In genomic region chr12:63916561-63917476, GRCh38 we compare ENCODE assay signal across 11 cellular contexts.
A peak's percentile ranks its signal among the peaks of the same experiment; 100 is the strongest.
DNase-seq lines count a peak whose midpoint lies in the region; ATAC-seq and TF ChIP-seq lines count a peak whose summit lies in the region.
"Had no signal": no experiment of that assay in that cellular context is flagged by ENCODE, and none has a peak within 500 bp of the region (broad histone marks: within the 10 kb centered on the region; RNA-seq: fewer than 3 reads in every experiment).

No MANE protein-coding gene starts in this region.

- H3K79me2 ChIP-seq in PC-3 (ENCODE audit: low read length), result peaks cover 79% of the 10 kb centered on the region
- H3K79me2 ChIP-seq in osteoblast (ENCODE audit: insufficient read depth, low read length), result peaks cover 77% of the 10 kb centered on the region

- H3K27me3 ChIP-seq in Caco-2 (replicated peaks; ENCODE audit: control insufficient read depth, insufficient read depth, low read length), result no peaks in the 10 kb centered on the region
- no peaks in the 10 kb centered on the region for H3K27me3 ChIP-seq in PC-3 (ENCODE audit: low read length)
- no peaks in the 10 kb centered on the region for H3K27me3 ChIP-seq in osteoblast (ENCODE audit: insufficient read depth, low read length)

- H3K4me2 ChIP-seq in PC-3 (ENCODE audit: low read length), result peak overlapping the region; percentile 82
- peak overlapping the region; percentile 31 for H3K4me2 ChIP-seq in osteoblast (ENCODE audit: insufficient read depth, low read length)

- peak; percentile 9 for ATAC-seq in PC-3
- ATAC-seq in naive thymus-derived CD8-positive, alpha-beta T cell, result no peak

- peak overlapping the region; percentile 77 for H3K27ac Mint-ChIP-seq in Caco-2 (ENCODE audit: unreplicated experiment)
- peak overlapping the region; percentile 41 for H3K27ac Mint-ChIP-seq in dendritic cell treated with granulocyte-macrophage colony-stimulating factor and Interleukin-4, amounts not matched to agents 40 ng/mL and 50 ng/mL, for 4 days
- no peak overlapping the region for H3K27ac Mint-ChIP-seq in naive thymus-derived CD8-positive, alpha-beta T cell

- DNase-seq in Caco-2 (no peak), PC-3 (peak; percentile 63), osteoblast (ENCODE audit: insufficient read length, low spot score, missing footprints) (no peak), NCI-H2029 treated with DMSO at 0.1 percent for 48 hours (lab: John Stamatoyannopoulos, UW) (no peak), RKO (ENCODE audit: low spot score) (no peak), GM13976 (ENCODE audit: low spot score) (no peak)
- DNase-seq in naive thymus-derived CD8-positive, alpha-beta T cell, result no peak
- DNase-seq: nucleus accumbens, SHP77 treated with DMSO at 0.1 percent for 48 hours had no signal

- H3K4me3 ChIP-seq in Caco-2 (ENCODE audit: low read depth, low read length), result no peak overlapping the region
- peak overlapping the region; percentile 16 for H3K4me3 ChIP-seq in PC-3 (ENCODE audit: low read length)
- H3K4me3 ChIP-seq in osteoblast (ENCODE audit: insufficient read depth, low read length), result no peak overlapping the region

- H2AFZ ChIP-seq in PC-3 (ENCODE audit: low read length), result 0 out of 2 replicates have a peak overlapping the region, but pooled peaks have one; percentile 7
- H2AFZ ChIP-seq in osteoblast (ENCODE audit: low read length), result no peak overlapping the region

- peaks cover 12% of the 10 kb centered on the region for H3K9me3 Mint-ChIP-seq in Caco-2 (ENCODE audit: unreplicated experiment)
- no peaks in the 10 kb centered on the region for H3K9me3 Mint-ChIP-seq in dendritic cell treated with granulocyte-macrophage colony-stimulating factor and Interleukin-4, amounts not matched to agents 40 ng/mL and 50 ng/mL, for 4 days
- H3K9me3 Mint-ChIP-seq in naive thymus-derived CD8-positive, alpha-beta T cell, result no peaks in the 10 kb centered on the region
- H3K9me3 Mint-ChIP-seq: central memory CD8-positive, alpha-beta T cell had no signal

- H3K27ac ChIP-seq in PC-3 (ENCODE audit: low read length), result peak overlapping the region; percentile 99
- H3K27ac ChIP-seq in osteoblast (ENCODE audit: low read depth, low read length), result peak overlapping the region; percentile 98

- peaks cover 22% of the 10 kb centered on the region for H3F3A ChIP-seq in PC-3 (ENCODE audit: low read length, unreplicated experiment)

- BruUV-seq in Caco-2 (replicated peaks; lab: Mats Ljungman, UMichigan) (no TSS peak), PC-3 (replicated peaks; lab: Mats Ljungman, UMichigan) (no TSS peak)

- no peaks in the 10 kb centered on the region for H4K20me1 ChIP-seq in PC-3 (ENCODE audit: low read length)
- no peaks in the 10 kb centered on the region for H4K20me1 ChIP-seq in osteoblast (ENCODE audit: insufficient read depth, low read length)

- H3K4me3 Mint-ChIP-seq in Caco-2 (ENCODE audit: unreplicated experiment), result no peak overlapping the region
- H3K4me3 Mint-ChIP-seq in dendritic cell treated with granulocyte-macrophage colony-stimulating factor and Interleukin-4, amounts not matched to agents 40 ng/mL and 50 ng/mL, for 4 days, result no peak overlapping the region
- no peak overlapping the region for H3K4me3 Mint-ChIP-seq in naive thymus-derived CD8-positive, alpha-beta T cell
- H3K4me3 Mint-ChIP-seq: central memory CD8-positive, alpha-beta T cell had no signal

- no peaks in the 10 kb centered on the region for H3K9me3 ChIP-seq in Caco-2
- no peaks in the 10 kb centered on the region for H3K9me3 ChIP-seq in PC-3 (ENCODE audit: low read length)
- H3K9me3 ChIP-seq in osteoblast (ENCODE audit: low read depth, low read length), result no peaks in the 10 kb centered on the region

- H3K4me1 ChIP-seq in Caco-2 (peaks cover 66% of the 10 kb centered on the region), PC-3 (ENCODE audit: insufficient read depth, low read length) (peaks cover 74% of the 10 kb centered on the region), osteoblast (ENCODE audit: insufficient read depth, low read length) (peaks cover 56% of the 10 kb centered on the region)

- H3K9ac ChIP-seq in PC-3 (ENCODE audit: low read length), result peak overlapping the region; percentile 90

- peaks cover 47% of the 10 kb centered on the region for H3K4me1 Mint-ChIP-seq in Caco-2 (ENCODE audit: low read depth, unreplicated experiment)
- H3K4me1 Mint-ChIP-seq in dendritic cell treated with granulocyte-macrophage colony-stimulating factor and Interleukin-4, amounts not matched to agents 40 ng/mL and 50 ng/mL, for 4 days (ENCODE audit: low read depth), result peaks cover 55% of the 10 kb centered on the region
- peaks cover 0 to 3% (median 0%) of the 10 kb centered on the region in 4 donors for H3K4me1 Mint-ChIP-seq in naive thymus-derived CD8-positive, alpha-beta T cell
- H3K4me1 Mint-ChIP-seq: central memory CD8-positive, alpha-beta T cell had no signal

- in situ Hi-C loops in GM13976 (cut with MboI; ENCODE audit: low sequenced_read_pairs, unreplicated experiment), result no loop called here

- no peaks in the 10 kb centered on the region for H3K36me3 ChIP-seq in Caco-2 (ENCODE audit: control insufficient read depth, insufficient read depth, low read length)
- no peaks in the 10 kb centered on the region for H3K36me3 ChIP-seq in PC-3 (ENCODE audit: low read depth, low read length)
- H3K36me3 ChIP-seq in osteoblast (ENCODE audit: insufficient read depth, low read length), result no peaks in the 10 kb centered on the region

- no peaks in the 10 kb centered on the region for H3K27me3 Mint-ChIP-seq in Caco-2 (ENCODE audit: insufficient read depth, unreplicated experiment)
- H3K27me3 Mint-ChIP-seq in dendritic cell treated with granulocyte-macrophage colony-stimulating factor and Interleukin-4, amounts not matched to agents 40 ng/mL and 50 ng/mL, for 4 days, result no peaks in the 10 kb centered on the region
- H3K27me3 Mint-ChIP-seq in naive thymus-derived CD8-positive, alpha-beta T cell, result peaks cover 0 to 3% (median 0%) of the 10 kb centered on the region in 5 donors
- H3K27me3 Mint-ChIP-seq: central memory CD8-positive, alpha-beta T cell had no signal

- POLR2A ChIA-PET in Caco-2 (lab: Charles Lee) (no interaction called here), PC-3 (lab: Charles Lee; ENCODE audit: unreplicated experiment) (no interaction called here)
- POLR2A ChIA-PET in naive thymus-derived CD8-positive, alpha-beta T cell (lab: Charles Lee), result no interaction called here

- peaks cover 20% of the 10 kb centered on the region for H3K36me3 Mint-ChIP-seq in Caco-2 (ENCODE audit: insufficient read depth, unreplicated experiment)
- no peaks in the 10 kb centered on the region for H3K36me3 Mint-ChIP-seq in dendritic cell treated with granulocyte-macrophage colony-stimulating factor and Interleukin-4, amounts not matched to agents 40 ng/mL and 50 ng/mL, for 4 days (ENCODE audit: low read depth)
- no peaks in the 10 kb centered on the region for H3K36me3 Mint-ChIP-seq in naive thymus-derived CD8-positive, alpha-beta T cell

- CTCF ChIA-PET in Caco-2 (lab: Charles Lee), result no interaction called here
- CTCF ChIA-PET in PC-3 (lab: Charles Lee), result interaction anchor here (0.6 kb wide), 1 partner anchor 11 kb away, joined by 4 read pairs; no protein-coding TSS in a partner anchor

- no peaks in the 10 kb centered on the region for H3K9me2 ChIP-seq in PC-3 (replicated peaks; ENCODE audit: low read length)

- intact Hi-C loops in Caco-2 (cut with micrococcal nuclease; ENCODE audit: unreplicated experiment) (loop anchor here (5.0 kb wide), 1 partner anchor 405 kb away; no protein-coding TSS in a partner anchor), PC-3 (cut with micrococcal nuclease) (loop anchor here (5.0 kb wide), 1 partner anchor 170 kb away; no protein-coding TSS in a partner anchor)
- intact Hi-C loops in dendritic cell treated with granulocyte-macrophage colony-stimulating factor and Interleukin-4, amounts not matched to agents 40 ng/mL and 50 ng/mL, for 4 days (cut with micrococcal nuclease), result loop anchor here (5.0 kb wide), 3 partner anchors 45 to 170 kb away; partner anchors contain the start of gene SRGAP1

- TF ChIP-seq CTCF in Caco-2 (IDR thresholded peaks at IDR 0.05; ENCODE audit: insufficient read depth in 1 of 2, low read depth in 1 of 2, low read length in 1 of 2, severe bottlenecking in 1 of 2, unreplicated experiment in 1 of 2) (no peak), PC-3 (conservative IDR thresholded peaks at IDR 0.05; ENCODE audit: low read depth, low read length) (no peak), osteoblast (IDR thresholded peaks at IDR 0.05; ENCODE audit: extremely low read depth, low read depth, low read length) (no peak), GM13976 (IDR thresholded peaks at IDR 0.05; ENCODE audit: borderline replicate concordance, control extremely low read depth, extremely low read depth, insufficient read depth, missing control alignments) (no peak)

Comparison
In these comparisons a context has a peak if more than half of its experiments do, and no peak if none do; other contexts are left out.
1. H3K27ac Mint-ChIP-seq: peak in Caco-2 (single experiment) and dendritic cell treated with granulocyte-macrophage colony-stimulating factor and Interleukin-4, amounts not matched to agents 40 ng/mL and 50 ng/mL, for 4 days (single experiment); none in naive thymus-derived CD8-positive, alpha-beta T cell (0 of 10).